ENCODE assay signal across 5 cellular contexts in genomic region chr15:60922736-60923135, GRCh38.
"Had no signal": no experiment of that assay in that cellular context is flagged by ENCODE, and none has a peak within 500 bp of the region (broad histone marks: within the 10 kb centered on the region; RNA-seq: fewer than 3 reads in every experiment).

No MANE protein-coding gene starts in this region.

- H3K4me3 Mint-ChIP-seq: GM23338, H9 had no signal

- DNase-seq: H9, HCEC 1CT, IMR-90 had no signal

- ATAC-seq: GM23338, K562 had no signal

- H3K9me3 Mint-ChIP-seq: GM23338, H9 had no signal
